33 cellular contexts compared by ENCODE assay signal in genomic region chr2:220014961-220015360, GRCh38.
DNase-seq lines count a peak whose midpoint lies in the region; ATAC-seq, FAIRE-seq and TF ChIP-seq lines count a peak whose summit lies in the region.
"Had no signal": no experiment of that assay in that cellular context is flagged by ENCODE, and none has a peak within 500 bp of the region (broad histone marks: within the 10 kb centered on the region; RNA-seq: fewer than 3 reads in every experiment).

No MANE protein-coding gene starts in this region.

- no TSS peak for BruUV-seq in HepG2 (replicated peaks; lab: Mats Ljungman, UMichigan)
- BruUV-seq in IMR-90 (replicated peaks; lab: Mats Ljungman, UMichigan): no TSS peak

- TF ChIP-seq CTCF in HepG2 (CRISPR knock-in tag; IDR thresholded peaks at IDR 0.05) (no peak), right lobe of liver (IDR thresholded peaks at IDR 0.05) (no peak), IMR-90 (conservative IDR thresholded peaks at IDR 0.05; ENCODE audit: low read depth, low read length) (no peak), tibial artery (IDR thresholded peaks at IDR 0.05) (no peak)

- H3K9ac ChIP-seq in HepG2 (ENCODE audit: insufficient read depth, low read depth, low read length) (no peak overlapping the region), IMR-90 (ENCODE audit: low read depth, low read length) (no peak overlapping the region)
- H3K9ac ChIP-seq: BLaER1; BLaER1 treated with 17β-estradiol and CSF1 and Interleukin-3, amounts not matched to agents 10 nM and 100 nM had no signal

- no peak overlapping the region for H3K56ac ChIP-seq in IMR-90 (ENCODE audit: extremely low read depth, insufficient read depth, low read length)

- H2AK9ac ChIP-seq in IMR-90 (replicated peaks; ENCODE audit: low read depth, low read length, poor library complexity): no peak overlapping the region

- no peak overlapping the region for H4K8ac ChIP-seq in IMR-90 (ENCODE audit: low read depth in 2 of 2, low read length in 2 of 2)

- no peaks in the 10 kb centered on the region for H3K79me1 ChIP-seq in IMR-90 (ENCODE audit: low read depth in 1 of 2, low read length in 2 of 2)

- H4K91ac ChIP-seq in IMR-90 (ENCODE audit: insufficient read depth, low read depth, low read length): no peak overlapping the region

- no peak for ATAC-seq in HepG2
- no peak for ATAC-seq in right lobe of liver
- no peak for ATAC-seq in IMR-90 (ENCODE audit: low read depth)
- ATAC-seq: A549; CD8-positive, alpha-beta T cell had no signal

- no peak overlapping the region for H3K14ac ChIP-seq in IMR-90 (replicated peaks; ENCODE audit: low read depth, low read length)

- H3K4me1 ChIP-seq in HepG2 (ENCODE audit: insufficient read depth, low read length) (no peaks in the 10 kb centered on the region), right lobe of liver (no peaks in the 10 kb centered on the region), IMR-90 (ENCODE audit: control insufficient read depth, insufficient read depth, low read length) (no peaks in the 10 kb centered on the region), HAP-1 (no peaks in the 10 kb centered on the region), tibial artery (no peaks in the 10 kb centered on the region)
- H3K4me1 ChIP-seq: A549; BE2C; BLaER1; BLaER1 treated with 17β-estradiol and CSF1 and Interleukin-3, amounts not matched to agents 10 nM and 100 nM; Caco-2 had no signal

- no peak overlapping the region for H2BK15ac ChIP-seq in IMR-90 (ENCODE audit: low read depth, low read length)

- H3K4me2 ChIP-seq in HepG2 (ENCODE audit: low read depth, low read length) (no peak overlapping the region), IMR-90 (ENCODE audit: low read depth, low read length) (no peak overlapping the region)
- H3K4me2 ChIP-seq: A549; BLaER1; BLaER1 treated with 17β-estradiol and CSF1 and Interleukin-3, amounts not matched to agents 10 nM and 100 nM had no signal

- H2BK5ac ChIP-seq in IMR-90 (ENCODE audit: low read depth, low read length, poor library complexity, severe bottlenecking): no peak overlapping the region

- H3K23ac ChIP-seq in IMR-90 (ENCODE audit: low read depth, low read length): no peak overlapping the region

- H3K18ac ChIP-seq in IMR-90 (ENCODE audit: low read depth, low read length): no peak overlapping the region

- DNase-seq in HepG2 (ENCODE audit: low spot score) (no peak), right lobe of liver (no peak), IMR-90 (no peak), ureter (ENCODE audit: low spot score) (peak; percentile 25), HAP-1 (ENCODE audit: low spot score in 2 of 2) (no peak), tibial artery (no peak)
- DNase-seq: 8988T; ACHN; AML-193; BE2C; C1 segment of cervical spinal cord; Caco-2; Calu3; CD4-positive, alpha-beta memory T cell; CD4-positive, alpha-beta T cell; CD4-positive, CD25-positive, alpha-beta regulatory T cell; CD8-positive, alpha-beta memory T cell; CD8-positive, alpha-beta T cell; COR-L47; DMS 273 treated with DMSO at 0.1 percent for 48 hours; DMS153; DMS53; DMS79; DMS79 treated with DMSO at 0.1 percent for 48 hours; DND-41; EL had no signal

- no peaks in the 10 kb centered on the region for H3K9me1 ChIP-seq in IMR-90 (ENCODE audit: insufficient read depth, low read length)

- WGBS in HepG2 (ENCODE audit: low lambda C conversion rate): 10% methylated on average over 2 of the region's 2 CpGs
- 67% methylated on average over 2 of the region's 2 CpGs for WGBS in right lobe of liver (ENCODE audit: insufficient coverage, low coverage, low lambda C conversion rate, missing lambda C conversion rate)
- no CpG with 5 or more reads among the region's 2 CpGs for WGBS in IMR-90 (ENCODE audit: extremely low coverage in 2 of 2, insufficient read length in 1 of 2), 2 experiments

- no peak overlapping the region for H2BK120ac ChIP-seq in IMR-90 (ENCODE audit: low read depth, low read length)

- dilution Hi-C loops in IMR-90 (cut with HindIII; ENCODE audit: low sequenced_read_pairs, unreplicated experiment): no loop called here

- H2BK20ac ChIP-seq in IMR-90 (ENCODE audit: low read depth, low read length): no peak overlapping the region

- H3K36me3 ChIP-seq in HepG2 (replicated peaks in 1 of 2; ENCODE audit: control insufficient read depth in 1 of 2, insufficient read depth in 2 of 2, low read length in 2 of 2) (no peaks in the 10 kb centered on the region), right lobe of liver (no peaks in the 10 kb centered on the region), IMR-90 (ENCODE audit: control insufficient read depth, insufficient read depth, low read length) (no peaks in the 10 kb centered on the region), HAP-1 (replicated peaks) (no peaks in the 10 kb centered on the region), tibial artery (no peaks in the 10 kb centered on the region)
- H3K36me3 ChIP-seq: BE2C; BLaER1; BLaER1 treated with 17β-estradiol and CSF1 and Interleukin-3, amounts not matched to agents 10 nM and 100 nM had no signal

- H3K4ac ChIP-seq in IMR-90 (ENCODE audit: low read depth, low read length): no peak overlapping the region

- no peak for FAIRE-seq in HepG2 (lab: Jason Lieb, UNC)
- FAIRE-seq: A204.1, A549, D721Med had no signal

- H3K27me3 ChIP-seq in HepG2 (ENCODE audit: control insufficient read depth in 1 of 2, insufficient read depth in 2 of 2, low read length in 2 of 2) (no peaks in the 10 kb centered on the region), right lobe of liver (no peaks in the 10 kb centered on the region), IMR-90 (ENCODE audit: control insufficient read depth, insufficient read depth, low read length) (no peaks in the 10 kb centered on the region), HAP-1 (ENCODE audit: low read depth) (no peaks in the 10 kb centered on the region), tibial artery (no peaks in the 10 kb centered on the region)
- H3K27me3 ChIP-seq: BE2C; BLaER1; BLaER1 treated with 17β-estradiol and CSF1 and Interleukin-3, amounts not matched to agents 10 nM and 100 nM had no signal

- H3K9me3 ChIP-seq in HepG2 (ENCODE audit: low read length) (no peaks in the 10 kb centered on the region), right lobe of liver (no peaks in the 10 kb centered on the region), IMR-90 (ENCODE audit: control insufficient read depth, insufficient read depth, low read length) (no peaks in the 10 kb centered on the region), HAP-1 (no peaks in the 10 kb centered on the region), tibial artery (no peaks in the 10 kb centered on the region)
- H3K9me3 ChIP-seq: BE2C, BLaER1, Caco-2 had no signal

- H3K27ac ChIP-seq in HepG2 (ENCODE audit: extremely low read length, insufficient read depth, low read length) (no peak overlapping the region), right lobe of liver (no peak overlapping the region), IMR-90 (ENCODE audit: insufficient read depth, low read length) (no peak overlapping the region), tibial artery (no peak overlapping the region)
- H3K27ac ChIP-seq: 22Rv1; A549; BLaER1; BLaER1 treated with 17β-estradiol and CSF1 and Interleukin-3, amounts not matched to agents 10 nM and 100 nM; C4-2B had no signal

- H4K5ac ChIP-seq in IMR-90 (ENCODE audit: low read depth, low read length): no peak overlapping the region

- H3K4me3 ChIP-seq in HepG2 (replicated peaks in 1 of 3; ENCODE audit: insufficient read depth in 1 of 3, low read depth in 2 of 3, low read length in 3 of 3): no peak overlapping the region
- no peak overlapping the region for H3K4me3 ChIP-seq in right lobe of liver
- H3K4me3 ChIP-seq in IMR-90 (ENCODE audit: insufficient read depth, low read depth, low read length): no peak overlapping the region
- no peak overlapping the region for H3K4me3 ChIP-seq in HAP-1
- H3K4me3 ChIP-seq in tibial artery: no peak overlapping the region
- H3K4me3 ChIP-seq: A549; BLaER1; BLaER1 treated with 17β-estradiol and CSF1 and Interleukin-3, amounts not matched to agents 10 nM and 100 nM had no signal

- no peak for TF ChIP-seq EP300 in HepG2 (IDR thresholded peaks at IDR 0.05; ENCODE audit: low read depth in 2 of 2, low read length in 2 of 2)
- no peak for TF ChIP-seq EP300 in HepG2 (CRISPR knock-in tag; IDR thresholded peaks at IDR 0.05; ENCODE audit: borderline replicate concordance)

- no peak overlapping the region for H2AK5ac ChIP-seq in IMR-90 (ENCODE audit: low read depth, low read length)

- POLR2A ChIA-PET in HepG2 (lab: Yijun Ruan, JAX): no interaction called here
- POLR2A ChIA-PET in IMR-90 (lab: Charles Lee; ENCODE audit: unreplicated experiment): no interaction called here

- H4K20me1 ChIP-seq in HepG2 (ENCODE audit: insufficient read depth, low read length): no peaks in the 10 kb centered on the region
- H4K20me1 ChIP-seq in IMR-90 (ENCODE audit: insufficient read depth, low read length): no peaks in the 10 kb centered on the region
- H4K20me1 ChIP-seq: BLaER1; BLaER1 treated with 17β-estradiol and CSF1 and Interleukin-3, amounts not matched to agents 10 nM and 100 nM had no signal

- H3K79me2 ChIP-seq in HepG2 (ENCODE audit: insufficient read depth, low read length): no peaks in the 10 kb centered on the region

- H2AFZ ChIP-seq in HepG2 (ENCODE audit: low read length): no peak overlapping the region
- H2AFZ ChIP-seq in IMR-90 (replicated peaks; ENCODE audit: low read length, poor library complexity): no peak overlapping the region

- CTCF ChIA-PET in HepG2 (lab: Yijun Ruan, JAX; ENCODE audit: low intra/inter-chr PET ratio, low total read pairs) (no interaction called here), IMR-90 (lab: Yijun Ruan, JAX) (no interaction called here)

- in situ Hi-C loops in HepG2 (cut with HindIII; ENCODE audit: extremely low pct_ligation_motif_present, low pct_unique_long_range_greater_than_20kb): no loop called here
- in situ Hi-C loops in IMR-90 (cut with MboI; ENCODE audit: low sequenced_read_pairs): no loop called here
- in situ Hi-C loops in HAP-1 (cut with MboI; ENCODE audit: low sequenced_read_pairs): no loop called here

- intact Hi-C loops in HepG2 (cut with micrococcal nuclease; ENCODE audit: unreplicated experiment): no loop called here
- intact Hi-C loops in right lobe of liver (cut with DNase I): no loop called here
- intact Hi-C loops in IMR-90 (cut with micrococcal nuclease): no loop called here
- intact Hi-C loops in tibial artery (cut with DNase I; ENCODE audit: low total_unique reads): no loop called here

- TF ChIP-seq RAD21 in HepG2 (CRISPR knock-in tag; IDR thresholded peaks at IDR 0.05): no peak
- TF ChIP-seq RAD21 in IMR-90 (IDR thresholded peaks at IDR 0.05; ENCODE audit: low read length): no peak

- TF ChIP-seq POLR2A in HepG2 (IDR thresholded peaks at IDR 0.05; ENCODE audit: insufficient read depth in 1 of 2, low read depth in 2 of 2, low read length in 2 of 2) (no peak), right lobe of liver (IDR thresholded peaks at IDR 0.05) (no peak), IMR-90 (IDR thresholded peaks at IDR 0.05; ENCODE audit: low read depth, low read length) (no peak)

TF ChIP-seq in HepG2, 621 proteins besides CTCF, POLR2A, EP300 and RAD21 (continues in another document):
- TF ChIP-seq ZFP62 (CRISPR knock-in tag; IDR thresholded peaks at IDR 0.05) (no peak), DMAP1 (CRISPR knock-in tag; IDR thresholded peaks at IDR 0.05) (no peak)

TF ChIP-seq in IMR-90, 13 proteins besides CTCF, POLR2A, EP300 and RAD21:
- TF ChIP-seq BHLHE40 (IDR thresholded peaks at IDR 0.05; ENCODE audit: low read depth, low read length) (no peak), CEBPB (IDR thresholded peaks at IDR 0.05; ENCODE audit: low read depth, low read length) (peak; percentile 68)
